ENCODE assay signal across 8 cellular contexts in the genomic region with DNA sequence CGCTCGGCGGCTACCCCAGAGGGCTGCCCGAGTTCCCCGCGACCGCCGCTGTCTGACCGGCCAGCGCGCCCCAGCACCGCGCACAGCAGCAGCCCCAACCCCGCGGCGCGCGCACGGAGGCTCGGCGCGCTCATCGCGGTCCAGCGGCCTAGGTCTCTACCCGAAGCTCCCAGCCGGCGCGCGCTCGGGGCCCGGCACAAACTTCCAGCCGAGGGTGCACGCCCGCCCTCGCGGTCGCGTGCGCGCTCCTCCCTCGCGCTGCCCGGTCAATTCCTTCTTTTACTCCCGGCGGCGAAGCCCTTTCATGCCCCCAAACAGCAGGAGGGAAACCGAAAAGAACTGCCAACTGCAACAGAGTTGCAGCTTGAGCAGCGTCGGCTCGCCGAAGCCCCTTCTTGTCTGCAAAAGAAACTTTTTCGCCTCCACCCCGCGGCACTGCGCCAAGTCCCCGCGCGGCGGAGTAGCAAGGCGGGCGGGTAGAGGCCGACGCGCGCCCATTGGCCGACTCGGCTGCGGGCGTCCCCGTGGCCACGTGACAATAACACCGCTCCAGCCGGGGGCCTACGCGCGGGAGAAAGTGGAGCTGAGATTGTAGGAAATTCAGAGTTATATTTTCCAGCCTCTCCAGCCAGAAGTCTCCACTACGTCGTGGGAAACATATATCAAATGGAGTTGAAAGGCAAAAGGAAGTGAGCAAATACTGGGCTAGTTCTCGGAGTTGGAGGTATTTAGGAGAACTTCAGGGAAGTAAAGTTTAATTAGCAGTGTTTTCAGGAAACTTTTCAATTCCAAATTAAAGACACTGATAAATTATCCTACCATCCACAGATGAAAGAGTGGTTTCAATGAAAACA. TPM values are rescaled to one million over a fixed set of nuclear protein-coding genes. Genes with fewer than 3 reads are reported as not detected.
DNase-seq lines count a peak whose midpoint lies in the region; ATAC-seq and TF ChIP-seq lines count a peak whose summit lies in the region.

A gene with protein sequence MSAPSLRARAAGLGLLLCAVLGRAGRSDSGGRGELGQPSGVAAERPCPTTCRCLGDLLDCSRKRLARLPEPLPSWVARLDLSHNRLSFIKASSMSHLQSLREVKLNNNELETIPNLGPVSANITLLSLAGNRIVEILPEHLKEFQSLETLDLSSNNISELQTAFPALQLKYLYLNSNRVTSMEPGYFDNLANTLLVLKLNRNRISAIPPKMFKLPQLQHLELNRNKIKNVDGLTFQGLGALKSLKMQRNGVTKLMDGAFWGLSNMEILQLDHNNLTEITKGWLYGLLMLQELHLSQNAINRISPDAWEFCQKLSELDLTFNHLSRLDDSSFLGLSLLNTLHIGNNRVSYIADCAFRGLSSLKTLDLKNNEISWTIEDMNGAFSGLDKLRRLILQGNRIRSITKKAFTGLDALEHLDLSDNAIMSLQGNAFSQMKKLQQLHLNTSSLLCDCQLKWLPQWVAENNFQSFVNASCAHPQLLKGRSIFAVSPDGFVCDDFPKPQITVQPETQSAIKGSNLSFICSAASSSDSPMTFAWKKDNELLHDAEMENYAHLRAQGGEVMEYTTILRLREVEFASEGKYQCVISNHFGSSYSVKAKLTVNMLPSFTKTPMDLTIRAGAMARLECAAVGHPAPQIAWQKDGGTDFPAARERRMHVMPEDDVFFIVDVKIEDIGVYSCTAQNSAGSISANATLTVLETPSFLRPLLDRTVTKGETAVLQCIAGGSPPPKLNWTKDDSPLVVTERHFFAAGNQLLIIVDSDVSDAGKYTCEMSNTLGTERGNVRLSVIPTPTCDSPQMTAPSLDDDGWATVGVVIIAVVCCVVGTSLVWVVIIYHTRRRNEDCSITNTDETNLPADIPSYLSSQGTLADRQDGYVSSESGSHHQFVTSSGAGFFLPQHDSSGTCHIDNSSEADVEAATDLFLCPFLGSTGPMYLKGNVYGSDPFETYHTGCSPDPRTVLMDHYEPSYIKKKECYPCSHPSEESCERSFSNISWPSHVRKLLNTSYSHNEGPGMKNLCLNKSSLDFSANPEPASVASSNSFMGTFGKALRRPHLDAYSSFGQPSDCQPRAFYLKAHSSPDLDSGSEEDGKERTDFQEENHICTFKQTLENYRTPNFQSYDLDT (minus strand): TSS at position 403 of the 854 bp plus-strand sequence. CDS start 269 bp downstream, at position 134.

- H3K79me2 ChIP-seq in mammary epithelial cell (ENCODE audit: insufficient read depth, low read length), result peaks cover 52% of the 10 kb centered on the region

- peak in 1 of 2 donors; percentile 28 for TF ChIP-seq CTCF in mammary epithelial cell (conservative IDR thresholded peaks at IDR 0.05 in 1 of 2, IDR thresholded peaks at IDR 0.05 in 1 of 2; ENCODE audit: extremely low read depth in 1 of 2, insufficient read depth in 1 of 2, low read depth in 1 of 2, low read length in 2 of 2)

- H3K4me1 ChIP-seq in mammary epithelial cell (ENCODE audit: insufficient read depth, low read length), result peaks cover 9% of the 10 kb centered on the region
- peaks cover 46% of the 10 kb centered on the region for H3K4me1 ChIP-seq in iPS-18a (ENCODE audit: control insufficient read depth, low read depth, low read length)

- WGBS in mammary epithelial cell (ENCODE audit: low coverage, missing lambda C conversion rate), result 3% methylated on average over 16 of the region's 80 CpGs

- H3K4me3 ChIP-seq in mammary epithelial cell (replicated peaks in 1 of 3; ENCODE audit: insufficient read depth in 1 of 3, low read depth in 2 of 3, low read length in 3 of 3) (peak within 1 kb of the TSS; percentile 69 to 88 (median 78)), iPS-18a (ENCODE audit: low read length) (peak within 1 kb of the TSS; percentile 82)

- peak within 1 kb of the TSS; percentile 84 for H2AFZ ChIP-seq in mammary epithelial cell (ENCODE audit: low read depth, low read length)

- H3K27me3 ChIP-seq in mammary epithelial cell (ENCODE audit: insufficient read depth, low read length), result no peaks in the 10 kb centered on the region
- H3K27me3 ChIP-seq in iPS-18a (ENCODE audit: control insufficient read depth, insufficient read depth, low read length), result peaks cover 14% of the 10 kb centered on the region

- CTCF ChIA-PET in mammary epithelial cell (lab: Charles Lee; ENCODE audit: low non-redundant PET), result interaction anchor here (0.5 to 0.6 kb wide), 3 partner anchors 42 to 731 kb away, joined by 3 to 5 read pairs (median 3); no protein-coding TSS in a partner anchor

- H4K20me1 ChIP-seq in mammary epithelial cell (ENCODE audit: insufficient read depth, low read length), result no peaks in the 10 kb centered on the region

- H3K9ac ChIP-seq in mammary epithelial cell (ENCODE audit: insufficient read depth, low read length), result peak within 1 kb of the TSS; percentile 90
- H3K9ac ChIP-seq in iPS-18a (ENCODE audit: low read length), result peak within 1 kb of the TSS; percentile 67

- in situ Hi-C loops in mammary epithelial cell (cut with MboI; ENCODE audit: low sequenced_read_pairs in 2 of 2), result no loop called here

- intact Hi-C loops in mammary epithelial cell (cut with micrococcal nuclease) (loop anchor here (1.0 kb wide), 2 partner anchors 32 to 165 kb away; no protein-coding TSS in a partner anchor), sciatic nerve (cut with DNase I) (no loop called here)

- H3K27ac ChIP-seq in mammary epithelial cell (ENCODE audit: insufficient read depth, low read depth, low read length) (peak within 1 kb of the TSS; percentile 92), iPS-18a (ENCODE audit: low read length) (no peak within 1 kb of the TSS)

- no TSS peak for BruUV-seq in mammary epithelial cell (replicated peaks; lab: Mats Ljungman, UMichigan)

- no peaks in the 10 kb centered on the region for H3K36me3 ChIP-seq in mammary epithelial cell (ENCODE audit: insufficient read depth, low read length)
- no peaks in the 10 kb centered on the region for H3K36me3 ChIP-seq in iPS-18a (ENCODE audit: control insufficient read depth, low read depth, low read length)

- peak within 1 kb of the TSS; percentile 91 for H3K4me2 ChIP-seq in mammary epithelial cell (ENCODE audit: insufficient read depth, low read depth, low read length)

- dilution Hi-C loops in mammary epithelial cell (cut with HindIII; ENCODE audit: low sequenced_read_pairs), result no loop called here

- H3K9me3 ChIP-seq in mammary epithelial cell (replicated peaks; ENCODE audit: insufficient read depth, low read length), result no peaks in the 10 kb centered on the region
- H3K9me3 ChIP-seq in iPS-18a (ENCODE audit: control insufficient read depth, low read depth, low read length), result no peaks in the 10 kb centered on the region

- ATAC-seq in GM19468 (IDR thresholded peaks at IDR 0.05; ENCODE audit: extremely low read depth, unreplicated experiment) (peak; percentile 83), HG03520 (IDR thresholded peaks at IDR 0.05; ENCODE audit: unreplicated experiment) (peak; percentile 83), sciatic nerve (peak; percentile 97)

- DNase-seq in DMS79 (lab: John Stamatoyannopoulos, UW) (peak; percentile 6), OCI-M1 (lab: John Stamatoyannopoulos, UW) (peak; percentile 80), mammary epithelial cell (peak; percentile 88), sciatic nerve (ENCODE audit: low spot score) (peak; percentile 94)
- no peak for DNase-seq in activated effector memory CD4-positive, alpha-beta T cell treated with anti-CD3 and anti-CD28 coated beads, Interleukin-2, amount 50 U/mL, for 16 hours

RNA-seq across cellular contexts. Expression of the gene that starts here (rescaled TPM):
- total RNA-seq in mammary epithelial cell (100 to 1,000 TPM in 1 of 2 donors, 10 to 100 TPM in 1; 45.5 to 115 TPM), sciatic nerve (54.2 TPM)
- polyA plus RNA-seq in mammary epithelial cell, result 28.7 TPM
- 35.3 TPM for polyA minus RNA-seq in mammary epithelial cell
